In the genomic region with DNA sequence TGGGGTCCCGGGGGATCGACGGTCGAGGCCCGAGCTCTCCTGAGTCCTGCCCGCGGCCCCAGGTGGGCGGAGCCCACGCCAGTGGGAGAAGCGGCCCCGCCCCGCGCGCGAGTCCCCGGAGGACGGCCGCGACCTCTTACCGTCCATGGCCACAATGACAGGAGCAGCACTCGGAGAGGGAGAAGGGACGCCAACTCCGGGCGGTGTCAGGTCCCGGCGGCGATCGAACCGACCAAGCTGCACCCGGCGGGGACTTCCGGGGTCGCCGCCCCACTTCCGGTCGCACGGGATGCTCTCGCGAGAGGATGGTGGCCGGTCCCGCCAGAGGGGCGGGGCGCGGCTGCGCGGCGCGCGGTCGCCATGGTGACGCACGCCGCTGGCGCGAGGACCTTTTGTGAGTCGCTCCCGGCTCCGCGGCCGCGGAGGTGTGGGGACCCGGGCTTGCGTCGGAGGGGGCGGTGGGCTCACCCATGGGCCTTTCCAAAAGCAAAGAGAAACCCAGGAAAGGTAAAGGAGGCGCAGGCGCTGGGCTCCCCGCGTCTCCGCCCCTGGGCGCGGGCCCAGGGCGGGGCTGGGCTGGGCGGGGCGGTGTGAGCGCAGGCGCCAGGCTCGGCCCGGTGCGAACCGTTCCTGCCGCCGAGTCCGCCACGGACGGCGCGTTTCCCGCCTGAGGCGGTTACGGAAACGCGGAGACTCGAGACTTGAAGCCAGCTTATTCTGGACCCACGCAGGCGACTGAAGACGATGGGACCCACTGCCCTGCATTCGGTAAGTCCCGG, we compare ENCODE assay signal across 8 cellular contexts. TPM values are rescaled to one million over a fixed set of nuclear protein-coding genes. Genes with fewer than 3 reads are reported as not detected.
DNase-seq lines count a peak whose midpoint lies in the region; ATAC-seq and TF ChIP-seq lines count a peak whose summit lies in the region.

A gene (minus strand): TSS at position 267 of the 779 bp plus-strand sequence. CDS start 120 bp downstream, at position 147.
A gene (plus strand): TSS at position 395 of the 779 bp plus-strand sequence. CDS start 76 bp downstream, at position 471.

- ATAC-seq in GM19328 (IDR thresholded peaks at IDR 0.05; ENCODE audit: unreplicated experiment): peak; percentile 82
- ATAC-seq in HG03460 (IDR thresholded peaks at IDR 0.05; ENCODE audit: unreplicated experiment): peak; percentile 86
- ATAC-seq in lower lobe of right lung: peak; percentile 97 to 99

- H3K27ac ChIP-seq in duodenal mucosa (ENCODE audit: low read depth, low read length) (peak within 1 kb of the TSS; percentile 82), lower lobe of right lung (peak within 1 kb of the TSS; percentile 92)

- H3K4me3 Mint-ChIP-seq in CD14-positive monocyte: peak within 1 kb of the TSS; percentile 86 to 93
- peak within 1 kb of the TSS; percentile 89 for H3K4me3 Mint-ChIP-seq in activated CD4-positive, alpha-beta memory T cell treated with anti-CD3 and anti-CD28 coated beads for 36 hours

- H3K9me3 ChIP-seq in duodenal mucosa (ENCODE audit: control insufficient read depth in 1 of 2, low read length in 2 of 2): no peaks in the 10 kb centered on the region
- H3K9me3 ChIP-seq in lower lobe of right lung: no peaks in the 10 kb centered on the region

- H3K9me3 Mint-ChIP-seq in CD14-positive monocyte: no peaks in the 10 kb centered on the region
- H3K9me3 Mint-ChIP-seq in activated CD4-positive, alpha-beta memory T cell treated with anti-CD3 and anti-CD28 coated beads for 36 hours: no peaks in the 10 kb centered on the region

- H3K4me3 ChIP-seq in duodenal mucosa (ENCODE audit: low read depth in 1 of 2, low read length in 2 of 2): peak within 1 kb of the TSS; percentile 80 to 91
- peak within 1 kb of the TSS; percentile 91 for H3K4me3 ChIP-seq in lower lobe of right lung

- POLR2A ChIA-PET in activated CD4-positive, alpha-beta memory T cell treated with anti-CD3 and anti-CD28 coated beads for 36 hours (lab: Charles Lee): interaction anchor here (0.6 to 1.1 kb wide), 3 partner anchors 34 to 149 kb away, joined by 3 to 5 read pairs (median 3); a partner anchor contains a TSS

- peak within 1 kb of the TSS; percentile 94 to 95 for H3K9ac ChIP-seq in duodenal mucosa (ENCODE audit: low read depth in 1 of 2, low read length in 2 of 2)

- CTCF ChIA-PET in activated CD4-positive, alpha-beta memory T cell treated with anti-CD3 and anti-CD28 coated beads for 36 hours (lab: Charles Lee): interaction anchor here (1.0 to 1.3 kb wide), 4 partner anchors 11 to 42 kb away, joined by 3 to 8 read pairs (median 5); no protein-coding TSS in a partner anchor

- H3K4me1 ChIP-seq in duodenal mucosa (ENCODE audit: control insufficient read depth in 1 of 2, insufficient read depth in 2 of 2, low read length in 2 of 2) (peaks cover 23 to 25% of the 10 kb centered on the region in 2 donors), lower lobe of right lung (peaks cover 22% of the 10 kb centered on the region)

- peaks cover 25 to 49% of the 10 kb centered on the region in 2 donors for H3K36me3 Mint-ChIP-seq in CD14-positive monocyte
- peaks cover 21% of the 10 kb centered on the region for H3K36me3 Mint-ChIP-seq in activated CD4-positive, alpha-beta memory T cell treated with anti-CD3 and anti-CD28 coated beads for 36 hours

- TF ChIP-seq CTCF in CD14-positive monocyte (IDR thresholded peaks at IDR 0.05): no peak
- TF ChIP-seq CTCF in lower lobe of right lung (IDR thresholded peaks at IDR 0.05): no peak

- H3K27ac Mint-ChIP-seq in CD14-positive monocyte: peak within 1 kb of the TSS; percentile 79 to 92 (median 84)
- H3K27ac Mint-ChIP-seq in activated CD4-positive, alpha-beta memory T cell treated with anti-CD3 and anti-CD28 coated beads for 36 hours: peak within 1 kb of the TSS; percentile 76

- H3K36me3 ChIP-seq in duodenal mucosa (ENCODE audit: control insufficient read depth in 1 of 2, insufficient read depth in 2 of 2, low read length in 2 of 2) (peaks cover 5 to 19% of the 10 kb centered on the region in 2 donors), lower lobe of right lung (peaks cover 31% of the 10 kb centered on the region)

- peaks cover 29% of the 10 kb centered on the region for H3K4me1 Mint-ChIP-seq in CD14-positive monocyte
- H3K4me1 Mint-ChIP-seq in activated CD4-positive, alpha-beta memory T cell treated with anti-CD3 and anti-CD28 coated beads for 36 hours (ENCODE audit: low read depth): peaks cover 35% of the 10 kb centered on the region

- DNase-seq in CD14-positive monocyte (ENCODE audit: low spot score) (peak; percentile 87), NCI-H774 (lab: John Stamatoyannopoulos, UW) (peak; percentile 63), lower lobe of right lung (peak; percentile 91)
- DNase-seq in activated CD4-positive, alpha-beta memory T cell treated with anti-CD3 and anti-CD28 coated beads for 36 hours: peak; percentile 94
- peak; percentile 74 to 91 (median 84) for DNase-seq in stimulated activated CD4-positive, alpha-beta T cell treated with anti-CD3 and anti-CD28 coated beads, TNF-alpha, amount 100 ng/mL, for 1 hour (ENCODE audit: low read depth in 3 of 3, low spot score in 1 of 3)

- H3K27me3 Mint-ChIP-seq in CD14-positive monocyte (ENCODE audit: low read depth in 3 of 3): peaks cover 0 to 1% (median 0%) of the 10 kb centered on the region in 3 donors
- H3K27me3 Mint-ChIP-seq in activated CD4-positive, alpha-beta memory T cell treated with anti-CD3 and anti-CD28 coated beads for 36 hours: no peaks in the 10 kb centered on the region

- intact Hi-C loops in CD14-positive monocyte (cut with micrococcal nuclease) (no loop called here), lower lobe of right lung (cut with DNase I) (no loop called here)
- intact Hi-C loops in activated CD4-positive, alpha-beta memory T cell treated with anti-CD3 and anti-CD28 coated beads for 36 hours (cut with micrococcal nuclease): loop anchor here (1.0 to 5.0 kb wide), 2 partner anchors 29 to 95 kb away; a partner anchor contains a TSS

- H3K27me3 ChIP-seq in duodenal mucosa (ENCODE audit: control insufficient read depth in 1 of 2, insufficient read depth in 2 of 2, low read length in 2 of 2): no peaks in the 10 kb centered on the region
- H3K27me3 ChIP-seq in lower lobe of right lung (ENCODE audit: low read depth): no peaks in the 10 kb centered on the region

RNA-seq across cellular contexts. Expression of the first gene that starts in this region (rescaled TPM):
- polyA plus RNA-seq in CD14-positive monocyte: 10 to 100 TPM; 57.3 to 76.6 TPM
- 10 to 100 TPM; 74.6 to 76.3 TPM for total RNA-seq in activated CD4-positive, alpha-beta memory T cell treated with anti-CD3 and anti-CD28 coated beads for 36 hours
- 70.4 TPM for total RNA-seq in lower lobe of right lung

RNA-seq across cellular contexts. Expression of the second gene that starts in this region (rescaled TPM):
- 1 to 10 TPM; 1.4 to 1.8 TPM for polyA plus RNA-seq in CD14-positive monocyte
- total RNA-seq in activated CD4-positive, alpha-beta memory T cell treated with anti-CD3 and anti-CD28 coated beads for 36 hours: 10 to 100 TPM in 1 of 2 experiments, 1 to 10 TPM in 1; 7.1 to 10.1 TPM
- 9.7 TPM for total RNA-seq in lower lobe of right lung

Comparison
In these comparisons a context has a peak if more than half of its experiments do, and no peak if none do; other contexts are left out.
1. Peak in every context shown above with its lines: DNase-seq, ATAC-seq, H3K4me3 ChIP-seq and H3K27ac ChIP-seq.